ENCODE assay signal across 15 cellular contexts in the genomic region with DNA sequence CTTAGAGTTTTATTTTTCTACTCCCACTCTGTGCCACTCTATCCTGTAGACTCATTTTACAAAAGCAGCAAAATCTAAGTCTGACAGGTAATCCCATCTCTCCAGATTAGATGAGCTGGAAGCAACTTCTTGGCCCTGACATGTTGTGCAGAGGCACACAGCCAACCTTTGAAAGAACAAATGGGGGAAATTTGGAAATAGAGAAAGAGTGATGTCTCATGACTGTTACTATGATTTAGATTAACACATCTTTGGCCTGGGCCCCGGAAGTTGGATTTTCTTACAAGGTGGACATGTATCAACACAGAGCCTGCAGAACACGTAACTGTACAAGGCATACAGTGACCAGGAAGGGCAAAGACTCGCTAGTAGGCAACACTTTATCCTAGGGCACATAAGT.
DNase-seq lines count a peak whose midpoint lies in the region; ATAC-seq and TF ChIP-seq lines count a peak whose summit lies in the region.
"Had no signal": no experiment of that assay in that cellular context is flagged by ENCODE, and none has a peak within 500 bp of the region (broad histone marks: within the 10 kb centered on the region; RNA-seq: fewer than 3 reads in every experiment).

No MANE protein-coding gene starts in this region.

- TF ChIP-seq POLR2A in spleen (IDR thresholded peaks at IDR 0.05): no peak

- intact Hi-C loops in spleen (cut with DNase I; ENCODE audit: low total_unique reads): no loop called here

- TF ChIP-seq CTCF in brain microvascular endothelial cell (IDR thresholded peaks at IDR 0.05; ENCODE audit: low read depth, low read length, missing control alignments): no peak
- no peak for TF ChIP-seq CTCF in fibroblast of pulmonary artery (IDR thresholded peaks at IDR 0.05; ENCODE audit: low read length, missing control alignments)
- TF ChIP-seq CTCF in spleen (IDR thresholded peaks at IDR 0.05 in 8 of 11, conservative IDR thresholded peaks at IDR 0.05 in 3 of 11): no peak

- H3K9me3 ChIP-seq in spleen: peaks cover 0 to 41% (median 31%) of the 10 kb centered on the region in 8 donors

- H3K36me3 ChIP-seq in brain microvascular endothelial cell (replicated peaks) (no peaks in the 10 kb centered on the region), spleen (no peaks in the 10 kb centered on the region)

- peaks cover 0 to 14% (median 0%) of the 10 kb centered on the region in 6 donors for H3K4me1 ChIP-seq in spleen

- in situ Hi-C loops in brain microvascular endothelial cell (cut with HindIII; ENCODE audit: low pct_ligation_motif_present, low sequenced_read_pairs): no loop called here

- 49 to 85% (median 64%) methylated on average over 3 of the region's 3 CpGs for WGBS in spleen, 5 donors

- DNase-seq in NCI-H2171 treated with DMSO at 0.1 percent for 48 hours (lab: John Stamatoyannopoulos, UW) (peak; percentile 7), NCI-H2171 (lab: John Stamatoyannopoulos, UW) (no peak), brain microvascular endothelial cell (no peak), fibroblast of pulmonary artery (ENCODE audit: low read depth) (peak; percentile 23), spleen (no peak)
- DNase-seq: 8988T, Caco-2, DMS53, MM.1S, NCI-H187 treated with DMSO at 0.1 percent for 48 hours, NCI-H510A, NCI-H82 had no signal

- H3K4me3 ChIP-seq in brain microvascular endothelial cell (ENCODE audit: low read depth, low read length) (no peak overlapping the region), fibroblast of pulmonary artery (replicated peaks; ENCODE audit: low read depth, low read length) (no peak overlapping the region), spleen (peak overlapping the region in 1 of 8 donors; percentile 18)

- peak overlapping the region; percentile 30 for H3K27ac ChIP-seq in brain microvascular endothelial cell
- H3K27ac ChIP-seq in spleen: peak overlapping the region in 6 of 8 donors; percentile 28 to 71 (median 56)

- ATAC-seq in GM18870 (IDR thresholded peaks at IDR 0.05; ENCODE audit: unreplicated experiment): no peak
- ATAC-seq in GM19467 (IDR thresholded peaks at IDR 0.05; ENCODE audit: unreplicated experiment): no peak
- no peak for ATAC-seq in HG02852 (IDR thresholded peaks at IDR 0.05; ENCODE audit: unreplicated experiment)

- H3K27me3 ChIP-seq in brain microvascular endothelial cell (replicated peaks) (no peaks in the 10 kb centered on the region), spleen (replicated peaks in 1 of 7) (peaks cover 0 to 26% (median 0%) of the 10 kb centered on the region in 7 donors)

Comparison
In these comparisons a context has a peak if more than half of its experiments do, and no peak if none do; other contexts are left out.
1. DNase-seq: peak in NCI-H2171 treated with DMSO at 0.1 percent for 48 hours (single experiment) and fibroblast of pulmonary artery (single experiment); none in NCI-H2171 (single experiment), brain microvascular endothelial cell (single experiment) and spleen (single experiment).